20 cellular contexts compared by ENCODE assay signal in genomic region chr14:52589646-52590045, GRCh38. TPM values are rescaled to one million over a fixed set of nuclear protein-coding genes. Genes with fewer than 3 reads are reported as not detected.
A peak's percentile ranks its signal among the peaks of the same experiment; 100 is the strongest.
DNase-seq lines count a peak whose midpoint lies in the region; ATAC-seq, FAIRE-seq and TF ChIP-seq lines count a peak whose summit lies in the region.
"Had no signal": no experiment of that assay in that cellular context is flagged by ENCODE, and none has a peak within 500 bp of the region (broad histone marks: within the 10 kb centered on the region; RNA-seq: fewer than 3 reads in every experiment).

No MANE protein-coding gene starts in this region.

- H3K4me3 ChIP-seq in PC-3 (ENCODE audit: low read length) (no peak overlapping the region), mucosa of descending colon (no peak overlapping the region)
- H3K4me3 ChIP-seq: BLaER1 treated with 17β-estradiol and CSF1 and Interleukin-3, amounts not matched to agents 10 nM and 100 nM; GM12878; GM23248; HAP-1 had no signal

- DNase-seq in ELR (ENCODE audit: low read depth) = peak; percentile 23
- DNase-seq in HTR-8/SVneo (ENCODE audit: insufficient read length, low spot score) = no peak
- DNase-seq in PC-3 = no peak
- DNase-seq in mucosa of descending colon = no peak
- DNase-seq in activated T-cell treated with anti-CD3 and anti-CD28 coated beads, Interleukin-2, amount 50 U/mL, for 4 hours = no peak
- DNase-seq in LoVo (ENCODE audit: low spot score) = no peak
- no peak for DNase-seq in D341Med (ENCODE audit: low spot score)
- DNase-seq in NCI-H146 treated with DMSO at 0.1 percent for 48 hours (lab: John Stamatoyannopoulos, UW; ENCODE audit: unreplicated experiment) = no peak
- DNase-seq: 8988T; Calu3; CD8-positive, alpha-beta T cell; DMS 273 treated with DMSO at 0.1 percent for 48 hours; DMS79; GM23248 had no signal

- H3K27me3 ChIP-seq in PC-3 (ENCODE audit: low read length) = no peaks in the 10 kb centered on the region
- H3K27me3 ChIP-seq: BLaER1 treated with 17β-estradiol and CSF1 and Interleukin-3, amounts not matched to agents 10 nM and 100 nM had no signal

- H3K79me2 ChIP-seq in PC-3 (ENCODE audit: low read length) = no peaks in the 10 kb centered on the region

- no peak overlapping the region for H3K9ac ChIP-seq in PC-3 (ENCODE audit: low read length)
- H3K9ac ChIP-seq: BLaER1 treated with 17β-estradiol and CSF1 and Interleukin-3, amounts not matched to agents 10 nM and 100 nM; GM23248; KMS-11 had no signal

- H3K36me3 Mint-ChIP-seq in activated T-cell treated with anti-CD3 and anti-CD28 coated beads, Interleukin-2, amount 50 U/mL, for 4 hours (ENCODE audit: insufficient read depth) = no peaks in the 10 kb centered on the region
- H3K36me3 Mint-ChIP-seq: CD8-positive, alpha-beta T cell had no signal

- no peak overlapping the region for H3K4me3 Mint-ChIP-seq in activated T-cell treated with anti-CD3 and anti-CD28 coated beads, Interleukin-2, amount 50 U/mL, for 4 hours
- H3K4me3 Mint-ChIP-seq: B cell; CD8-positive, alpha-beta T cell had no signal

- H3K36me3 ChIP-seq in PC-3 (ENCODE audit: low read depth, low read length) (no peaks in the 10 kb centered on the region), mucosa of descending colon (ENCODE audit: low read depth) (no peaks in the 10 kb centered on the region)
- H3K36me3 ChIP-seq: BLaER1 treated with 17β-estradiol and CSF1 and Interleukin-3, amounts not matched to agents 10 nM and 100 nM; HAP-1 had no signal

- no peaks in the 10 kb centered on the region for H4K20me1 ChIP-seq in PC-3 (ENCODE audit: low read length)
- H4K20me1 ChIP-seq: BLaER1 treated with 17β-estradiol and CSF1 and Interleukin-3, amounts not matched to agents 10 nM and 100 nM had no signal

- no peak overlapping the region for H2AFZ ChIP-seq in PC-3 (ENCODE audit: low read length)
- H2AFZ ChIP-seq: GM23248 had no signal

- H3K4me1 ChIP-seq in PC-3 (ENCODE audit: insufficient read depth, low read length) (no peaks in the 10 kb centered on the region), mucosa of descending colon (ENCODE audit: low read depth) (no peaks in the 10 kb centered on the region)
- H3K4me1 ChIP-seq: BLaER1 treated with 17β-estradiol and CSF1 and Interleukin-3, amounts not matched to agents 10 nM and 100 nM; HAP-1 had no signal

- H3K9me3 Mint-ChIP-seq in activated T-cell treated with anti-CD3 and anti-CD28 coated beads, Interleukin-2, amount 50 U/mL, for 4 hours = peaks cover 5% of the 10 kb centered on the region

- CTCF ChIA-PET in PC-3 (lab: Charles Lee) = no interaction called here

- POLR2A ChIA-PET in PC-3 (lab: Charles Lee; ENCODE audit: unreplicated experiment) = no interaction called here

- intact Hi-C loops in PC-3 (cut with micrococcal nuclease) (no loop called here), mucosa of descending colon (cut with DNase I, micrococcal nuclease) (no loop called here)

- no peak overlapping the region for H3K27ac ChIP-seq in PC-3 (ENCODE audit: low read length)
- H3K27ac ChIP-seq: BLaER1 treated with 17β-estradiol and CSF1 and Interleukin-3, amounts not matched to agents 10 nM and 100 nM; GM23248; KMS-11 had no signal

- BruUV-seq in PC-3 (replicated peaks; lab: Mats Ljungman, UMichigan) = no TSS peak

- TF ChIP-seq CTCF in PC-3 (conservative IDR thresholded peaks at IDR 0.05; ENCODE audit: low read depth, low read length) = no peak
- TF ChIP-seq CTCF in mucosa of descending colon (IDR thresholded peaks at IDR 0.05) = no peak

- no peaks in the 10 kb centered on the region for H3K4me1 Mint-ChIP-seq in activated T-cell treated with anti-CD3 and anti-CD28 coated beads, Interleukin-2, amount 50 U/mL, for 4 hours (ENCODE audit: low read depth)
- H3K4me1 Mint-ChIP-seq: B cell had no signal

- H3K4me2 ChIP-seq in PC-3 (ENCODE audit: low read length) = no peak overlapping the region
- H3K4me2 ChIP-seq: BLaER1 treated with 17β-estradiol and CSF1 and Interleukin-3, amounts not matched to agents 10 nM and 100 nM; KMS-11 had no signal

- H3K27me3 Mint-ChIP-seq in activated T-cell treated with anti-CD3 and anti-CD28 coated beads, Interleukin-2, amount 50 U/mL, for 4 hours (ENCODE audit: low read depth) = peaks cover 4% of the 10 kb centered on the region

- no peaks in the 10 kb centered on the region for H3K9me2 ChIP-seq in PC-3 (replicated peaks; ENCODE audit: low read length)

- H3K9me3 ChIP-seq in PC-3 (ENCODE audit: low read length) (no peaks in the 10 kb centered on the region), mucosa of descending colon (no peaks in the 10 kb centered on the region)
- H3K9me3 ChIP-seq: HAP-1 had no signal

- FAIRE-seq in HTR-8/SVneo (lab: Jason Lieb, UNC) = peak; percentile 92
- FAIRE-seq: GM12878, GM19239 had no signal

- ATAC-seq in PC-3 = peak; percentile 83
- ATAC-seq in mucosa of descending colon = peak; percentile 43
- no peak for ATAC-seq in activated T-cell treated with anti-CD3 and anti-CD28 coated beads, Interleukin-2, amount 50 U/mL, for 4 hours
- ATAC-seq: CD8-positive, alpha-beta T cell; GM12878 had no signal

- H3F3A ChIP-seq in PC-3 (ENCODE audit: low read length, unreplicated experiment) = no peaks in the 10 kb centered on the region

RNA-seq across cellular contexts. Expression of gene GPR137C, which starts 37.0 kb away (rescaled TPM):
- total RNA-seq in PC-3 (2014; rRNA removed) = 0.63 and 0.91 TPM in 2 replicates
- total RNA-seq in mucosa of descending colon = under 1 TPM; 0.43 to 0.82 (median 0.51) TPM
- total RNA-seq in activated T-cell treated with anti-CD3 and anti-CD28 coated beads, Interleukin-2, amount 50 U/mL, for 4 hours = under 1 TPM in 2 of 3 donors, not detected in 1; 0.11 to 0.13 TPM

RNA-seq across cellular contexts. Expression of gene TXNDC16, which starts 37.3 kb away (rescaled TPM):
- total RNA-seq in PC-3 (2014; rRNA removed) = 3.9 and 4.0 TPM in 2 replicates
- 10 to 100 TPM in 1 of 3 donors, 1 to 10 TPM in 2; 8.6 to 10.3 (median 9.7) TPM for total RNA-seq in mucosa of descending colon
- total RNA-seq in activated T-cell treated with anti-CD3 and anti-CD28 coated beads, Interleukin-2, amount 50 U/mL, for 4 hours = 1 to 10 TPM; 1.5 to 2.7 (median 2.4) TPM

Comparison
In these comparisons a context has a peak if more than half of its experiments do, and no peak if none do; other contexts are left out.
1. ATAC-seq: peak in PC-3 (single experiment) and mucosa of descending colon (single experiment); none in activated T-cell treated with anti-CD3 and anti-CD28 coated beads, Interleukin-2, amount 50 U/mL, for 4 hours (0 of 2).